1 cellular context compared by ENCODE assay signal in genomic region chr1:26351591-26352337, GRCh38.
TF ChIP-seq lines count a peak whose summit lies in the region.

No MANE protein-coding gene starts in this region.

TF ChIP-seq in HepG2, 621 proteins besides CTCF, POLR2A, EP300 and RAD21 (continued from another document and continues in another):
- TF ChIP-seq ZNF142 (CRISPR knock-in tag; IDR thresholded peaks at IDR 0.05) (no peak), ZNF362 (CRISPR knock-in tag; IDR thresholded peaks at IDR 0.05; ENCODE audit: borderline replicate concordance) (no peak), NFATC3 (CRISPR knock-in tag; IDR thresholded peaks at IDR 0.05) (no peak), EEA1 (CRISPR knock-in tag; IDR thresholded peaks at IDR 0.05; ENCODE audit: borderline replicate concordance) (no peak), ZBTB3 (CRISPR knock-in tag; IDR thresholded peaks at IDR 0.05; ENCODE audit: borderline replicate concordance, low read depth) (no peak), POGZ (CRISPR knock-in tag; IDR thresholded peaks at IDR 0.05) (peak; percentile 22; the same call in 1 of the 2 replicates), ZNF276 (CRISPR knock-in tag; IDR thresholded peaks at IDR 0.05; ENCODE audit: low read depth) (no peak), ZNF326 (CRISPR knock-in tag; IDR thresholded peaks at IDR 0.05; ENCODE audit: borderline replicate concordance) (no peak), KLF9 (CRISPR knock-in tag; IDR thresholded peaks at IDR 0.05; ENCODE audit: low read depth) (no peak), HOMEZ (CRISPR knock-in tag; IDR thresholded peaks at IDR 0.05; ENCODE audit: low read depth) (no peak), ZFP41 (CRISPR knock-in tag; IDR thresholded peaks at IDR 0.05; ENCODE audit: borderline replicate concordance) (no peak), IKZF1 (IDR thresholded peaks at IDR 0.05) (no peak), ZNF709 (CRISPR knock-in tag; IDR thresholded peaks at IDR 0.05) (no peak), DNMT1 (CRISPR knock-in tag; IDR thresholded peaks at IDR 0.05) (0 out of 2 replicates have a peak, but pooled peaks have one; percentile 19), ISL2 (CRISPR knock-in tag; IDR thresholded peaks at IDR 0.05) (peak; percentile 46; the same call in 1 of the 2 replicates), RCOR2 (CRISPR knock-in tag; IDR thresholded peaks at IDR 0.05) (no peak), RARA (CRISPR knock-in tag; IDR thresholded peaks at IDR 0.05) (peak; percentile 91), NRL (CRISPR knock-in tag; IDR thresholded peaks at IDR 0.05; ENCODE audit: borderline replicate concordance) (no peak; the same call in 1 of the 2 replicates), TCF12 (IDR thresholded peaks at IDR 0.05) (no peak), TCF12 (CRISPR knock-in tag; IDR thresholded peaks at IDR 0.05) (0 out of 2 replicates have a peak, but pooled peaks have one; percentile 22), ZNF232 (CRISPR knock-in tag; IDR thresholded peaks at IDR 0.05; ENCODE audit: borderline replicate concordance) (0 out of 2 replicates have a peak, but pooled peaks have one; percentile 26), FOXO1 (CRISPR knock-in tag; IDR thresholded peaks at IDR 0.05) (peak; percentile 18; the same call in 1 of the 2 replicates), U2AF1 (optimal IDR thresholded peaks at IDR 0.05; ENCODE audit: low read depth, low read length) (no peak), ETV5 (CRISPR knock-in tag; IDR thresholded peaks at IDR 0.05; ENCODE audit: borderline replicate concordance) (0 out of 2 replicates have a peak, but pooled peaks have one; percentile 24), MNT (IDR thresholded peaks at IDR 0.05) (no peak), CREB1 (IDR thresholded peaks at IDR 0.05) (0 out of 2 replicates have a peak, but pooled peaks have one; percentile 42), CREB1 (CRISPR knock-in tag; IDR thresholded peaks at IDR 0.05) (peak; percentile 69), REST (IDR thresholded peaks at IDR 0.05; ENCODE audit: borderline replicate concordance in 1 of 2, low read depth in 1 of 2, low read length in 2 of 2) (peak in 1 of 2 experiments; percentile 29; a peak in 1 of 4 replicates), AHR (CRISPR knock-in tag; IDR thresholded peaks at IDR 0.05) (no peak), ZNF496 (CRISPR knock-in tag; IDR thresholded peaks at IDR 0.05; ENCODE audit: insufficient replicate concordance) (no peak), ZNF512 (CRISPR knock-in tag; IDR thresholded peaks at IDR 0.05) (no peak), KLF15 (CRISPR knock-in tag; IDR thresholded peaks at IDR 0.05; ENCODE audit: borderline replicate concordance) (no peak), TEAD2 (CRISPR knock-in tag; IDR thresholded peaks at IDR 0.05) (no peak), SP2 (CRISPR knock-in tag; IDR thresholded peaks at IDR 0.05) (no peak), XRCC5 (optimal IDR thresholded peaks at IDR 0.05; ENCODE audit: low read length) (no peak), ZBTB42 (CRISPR knock-in tag; IDR thresholded peaks at IDR 0.05) (no peak), TEAD3 (CRISPR knock-in tag; optimal IDR thresholded peaks at IDR 0.05; ENCODE audit: borderline replicate concordance) (peak; percentile 98), TARDBP (CRISPR knock-in tag; IDR thresholded peaks at IDR 0.05) (peak; percentile 49; the same call in 1 of the 2 replicates), ZNF296 (CRISPR knock-in tag; conservative IDR thresholded peaks at IDR 0.05) (no peak; the same call in 1 of the 2 replicates), NFKB2 (CRISPR knock-in tag; IDR thresholded peaks at IDR 0.05; ENCODE audit: borderline replicate concordance) (no peak), ZNF790 (CRISPR knock-in tag; IDR thresholded peaks at IDR 0.05; ENCODE audit: borderline replicate concordance) (no peak), ATF1 (CRISPR knock-in tag; IDR thresholded peaks at IDR 0.05) (no peak), ZNF883 (CRISPR knock-in tag; IDR thresholded peaks at IDR 0.05; ENCODE audit: not compliant biosample characterization) (no peak), HNRNPLL (IDR thresholded peaks at IDR 0.05; ENCODE audit: low read depth, low read length, poor library complexity, severe bottlenecking) (no peak), POLR2AphosphoS5 (IDR thresholded peaks at IDR 0.05; ENCODE audit: low read depth, low read length) (no peak)
